Comparison of ENCODE assay signal across 7 cellular contexts in genomic region chr2:87442983-87443577, GRCh38.
DNase-seq lines count a peak whose midpoint lies in the region; ATAC-seq and TF ChIP-seq lines count a peak whose summit lies in the region.
"Not testable (repeated sequence)": the region's sequence is repeated elsewhere in the genome, so short reads cannot be mapped to it uniquely, and the experiment has no call there.

No MANE protein-coding gene starts in this region.

- not testable (repeated sequence) for H3K36me3 Mint-ChIP-seq in activated T-cell treated with anti-CD3 and anti-CD28 coated beads, Interleukin-2, amount 50 U/mL, for 4 hours (ENCODE audit: insufficient read depth)

- H2AK5ac ChIP-seq in mesendoderm (ENCODE audit: low read length): not testable (repeated sequence)

- not testable (repeated sequence) for H3K79me2 ChIP-seq in KMS-11 (ENCODE audit: insufficient read depth, low read depth); mesendoderm (ENCODE audit: control insufficient read depth, insufficient read depth, low read length)

- peak overlapping the region; percentile 44; the same call in 1 of the 2 replicates for H2AFZ ChIP-seq in KMS-11 (ENCODE audit: low read depth)

- WGBS in mesendoderm (ENCODE audit: extremely low coverage, insufficient coverage, low lambda C conversion rate): no CpG with 5 or more reads among the region's 6 CpGs

- not testable (repeated sequence) for H3K27ac ChIP-seq in KMS-11; mesendoderm (ENCODE audit: low read depth, low read length)

- H4K20me1 ChIP-seq in KMS-11 (ENCODE audit: insufficient read depth): not testable (repeated sequence)

- H3K4me2 ChIP-seq in KMS-11; mesendoderm (ENCODE audit: low read length): not testable (repeated sequence)

- DNase-seq in activated T-cell treated with anti-CD3 and anti-CD28 coated beads, Interleukin-2, amount 50 U/mL, for 4 hours; mesendoderm: not testable (repeated sequence)

- not testable (repeated sequence) for TF ChIP-seq CTCF in KMS-11 (conservative IDR thresholded peaks at IDR 0.05; ENCODE audit: low read depth, low read length)

- not testable (repeated sequence) for H3K27me3 Mint-ChIP-seq in activated T-cell treated with anti-CD3 and anti-CD28 coated beads, Interleukin-2, amount 50 U/mL, for 4 hours (ENCODE audit: low read depth)

- not testable (repeated sequence) for H3K4me3 Mint-ChIP-seq in activated T-cell treated with anti-CD3 and anti-CD28 coated beads, Interleukin-2, amount 50 U/mL, for 4 hours

- H3K36me3 ChIP-seq in KMS-11 (ENCODE audit: insufficient read depth); mesendoderm (ENCODE audit: control insufficient read depth, insufficient read depth, low read length): not testable (repeated sequence)

- not testable (repeated sequence) for H2BK15ac ChIP-seq in mesendoderm (replicated peaks; ENCODE audit: low read depth)

- H2BK5ac ChIP-seq in mesendoderm (ENCODE audit: low read length): not testable (repeated sequence)

- not testable (repeated sequence) for H2BK120ac ChIP-seq in mesendoderm (ENCODE audit: low read depth, low read length)

- not testable (repeated sequence) for H3K4me3 ChIP-seq in KMS-11 (IDR thresholded peaks at IDR 0.05; ENCODE audit: insufficient read depth, low read depth, low read length); mesendoderm (ENCODE audit: low read length)

- not testable (repeated sequence) for H3K9ac ChIP-seq in KMS-11; mesendoderm (ENCODE audit: low read length)

- peaks cover 39% of the 10 kb centered on the region for H3K4me1 Mint-ChIP-seq in activated T-cell treated with anti-CD3 and anti-CD28 coated beads, Interleukin-2, amount 50 U/mL, for 4 hours (ENCODE audit: low read depth)

- not testable (repeated sequence) for H4K5ac ChIP-seq in mesendoderm (ENCODE audit: low read length)

- H3K4me1 ChIP-seq in KMS-11 (ENCODE audit: low read depth, poor library complexity, severe bottlenecking); mesendoderm (ENCODE audit: control insufficient read depth, low read depth, low read length): not testable (repeated sequence)

- H3K18ac ChIP-seq in mesendoderm (ENCODE audit: low read length): not testable (repeated sequence)

- H3K23ac ChIP-seq in mesendoderm (ENCODE audit: low read length): not testable (repeated sequence)

- not testable (repeated sequence) for H4K8ac ChIP-seq in mesendoderm (ENCODE audit: low read depth, low read length)

- peak overlapping the region; percentile 25 for H3K4ac ChIP-seq in mesendoderm (ENCODE audit: low read depth, low read length)

- H3K79me1 ChIP-seq in mesendoderm (ENCODE audit: low read length): not testable (repeated sequence)

- not testable (repeated sequence) for H3K27me3 ChIP-seq in KMS-11 (ENCODE audit: insufficient read depth, low read depth); mesendoderm (ENCODE audit: insufficient read depth, low read length, poor library complexity)

- H3K9me3 Mint-ChIP-seq in activated T-cell treated with anti-CD3 and anti-CD28 coated beads, Interleukin-2, amount 50 U/mL, for 4 hours: not testable (repeated sequence)

- ATAC-seq in GM18868 (IDR thresholded peaks at IDR 0.05; ENCODE audit: unreplicated experiment) (peak; percentile 95), GM21367 (IDR thresholded peaks at IDR 0.05; ENCODE audit: unreplicated experiment) (peak; percentile 94), HG02759 (IDR thresholded peaks at IDR 0.05; ENCODE audit: unreplicated experiment) (peak; percentile 97), HG03108 (IDR thresholded peaks at IDR 0.05; ENCODE audit: unreplicated experiment) (peak; percentile 98)
- peak; percentile 62 to 74 for ATAC-seq in activated T-cell treated with anti-CD3 and anti-CD28 coated beads, Interleukin-2, amount 50 U/mL, for 4 hours

- not testable (repeated sequence) for H3K56ac ChIP-seq in mesendoderm (ENCODE audit: low read length)
